Comparison of ENCODE assay signal across 20 cellular contexts in genomic region chr14:55974046-55974582, GRCh38.
"Had no signal": no experiment of that assay in that cellular context is flagged by ENCODE, and none has a peak within 500 bp of the region (broad histone marks: within the 10 kb centered on the region; RNA-seq: fewer than 3 reads in every experiment).

No MANE protein-coding gene starts in this region.

- H3K36me3 ChIP-seq: lower lobe of right lung, neutrophil, tibial artery, uterus had no signal

- H3K36me3 Mint-ChIP-seq: activated naive CD4-positive, alpha-beta T cell treated with anti-CD3 and anti-CD28 coated beads, Interleukin-2, amount 50 U/mL, for 24 hours; immature natural killer cell; stimulated activated memory B cell treated with anti-CD40 and anti-IgM and Interleukin-4, amounts not matched to agents 10 μg/mL and 1 μg/mL and 100 μg/mL, for 72 hours; WTC11 had no signal

- H3K4me3 ChIP-seq: body of pancreas, lower lobe of right lung, tibial artery, uterus had no signal

- H3K9me3 Mint-ChIP-seq: activated CD4-positive, alpha-beta memory T cell treated with anti-CD3 and anti-CD28 coated beads, Interleukin-2, amount 10 ng/mL, durations not matched to agents 7 days and 5 days; activated naive CD4-positive, alpha-beta T cell treated with anti-CD3 and anti-CD28 coated beads, Interleukin-2, amount 50 U/mL, for 24 hours; activated T-cell treated with anti-CD3 and anti-CD28 coated beads, Interleukin-2, amount 50 U/mL, for 24 hours; immature natural killer cell; stimulated activated memory B cell treated with anti-CD40 and anti-IgM and Interleukin-4, amounts not matched to agents 10 μg/mL and 1 μg/mL and 100 μg/mL, for 72 hours; WTC11 had no signal

- ATAC-seq: body of pancreas; left cardiac atrium; lower lobe of right lung; stimulated activated memory B cell treated with anti-CD40 and anti-IgM and Interleukin-4, amounts not matched to agents 10 μg/mL and 1 μg/mL and 100 μg/mL, for 72 hours; WTC11 had no signal

- H3K9me3 ChIP-seq: body of pancreas, lower lobe of right lung, neutrophil, tibial artery, uterus had no signal

- H3K4me3 Mint-ChIP-seq: activated CD4-positive, alpha-beta memory T cell treated with anti-CD3 and anti-CD28 coated beads, Interleukin-2, amount 10 ng/mL, durations not matched to agents 7 days and 5 days; activated naive CD4-positive, alpha-beta T cell treated with anti-CD3 and anti-CD28 coated beads, Interleukin-2, amount 50 U/mL, for 24 hours; activated T-cell treated with anti-CD3 and anti-CD28 coated beads, Interleukin-2, amount 50 U/mL, for 24 hours; immature natural killer cell; stimulated activated memory B cell treated with anti-CD40 and anti-IgM and Interleukin-4, amounts not matched to agents 10 μg/mL and 1 μg/mL and 100 μg/mL, for 72 hours; WTC11 had no signal

- H3K4me1 Mint-ChIP-seq: activated CD4-positive, alpha-beta memory T cell treated with anti-CD3 and anti-CD28 coated beads, Interleukin-2, amount 10 ng/mL, durations not matched to agents 7 days and 5 days; activated naive CD4-positive, alpha-beta T cell treated with anti-CD3 and anti-CD28 coated beads, Interleukin-2, amount 50 U/mL, for 24 hours; immature natural killer cell; stimulated activated memory B cell treated with anti-CD40 and anti-IgM and Interleukin-4, amounts not matched to agents 10 μg/mL and 1 μg/mL and 100 μg/mL, for 72 hours had no signal

- H3K27ac Mint-ChIP-seq: activated CD4-positive, alpha-beta memory T cell treated with anti-CD3 and anti-CD28 coated beads, Interleukin-2, amount 10 ng/mL, durations not matched to agents 7 days and 5 days; activated naive CD4-positive, alpha-beta T cell treated with anti-CD3 and anti-CD28 coated beads, Interleukin-2, amount 50 U/mL, for 24 hours; activated T-cell treated with anti-CD3 and anti-CD28 coated beads, Interleukin-2, amount 50 U/mL, for 24 hours; immature natural killer cell; stimulated activated memory B cell treated with anti-CD40 and anti-IgM and Interleukin-4, amounts not matched to agents 10 μg/mL and 1 μg/mL and 100 μg/mL, for 72 hours; WTC11 had no signal

- H3K4me1 ChIP-seq: lower lobe of right lung, uterus had no signal

- DNase-seq: activated CD4-positive, alpha-beta memory T cell treated with anti-CD3 and anti-CD28 coated beads, Interleukin-2, amount 10 ng/mL, durations not matched to agents 7 days and 5 days; activated CD4-positive, alpha-beta T cell treated with anti-CD3 and anti-CD28 coated beads for 4 hours; activated T-cell treated with anti-CD3 and anti-CD28 coated beads, Interleukin-2, amount 50 U/mL, for 24 hours; body of pancreas; effector memory CD4-positive, alpha-beta T cell; head of caudate nucleus; immature natural killer cell; left cardiac atrium; lower lobe of right lung; retina; stimulated activated CD4-positive, alpha-beta T cell treated with anti-CD3 and anti-CD28 coated beads, Interleukin-2, amount 100 ng/mL, for 48 hours; T-helper 1 cell; T1000; tibial artery; uterus had no signal

- H3K27me3 Mint-ChIP-seq: activated CD4-positive, alpha-beta memory T cell treated with anti-CD3 and anti-CD28 coated beads, Interleukin-2, amount 10 ng/mL, durations not matched to agents 7 days and 5 days had no signal

- H3K27me3 ChIP-seq: body of pancreas, neutrophil, tibial artery, uterus had no signal

- H3K27ac ChIP-seq: epithelial cell of prostate, lower lobe of right lung, neutrophil, tibial artery, uterus had no signal
